Comparison of ENCODE assay signal across 29 cellular contexts in the genomic region with DNA sequence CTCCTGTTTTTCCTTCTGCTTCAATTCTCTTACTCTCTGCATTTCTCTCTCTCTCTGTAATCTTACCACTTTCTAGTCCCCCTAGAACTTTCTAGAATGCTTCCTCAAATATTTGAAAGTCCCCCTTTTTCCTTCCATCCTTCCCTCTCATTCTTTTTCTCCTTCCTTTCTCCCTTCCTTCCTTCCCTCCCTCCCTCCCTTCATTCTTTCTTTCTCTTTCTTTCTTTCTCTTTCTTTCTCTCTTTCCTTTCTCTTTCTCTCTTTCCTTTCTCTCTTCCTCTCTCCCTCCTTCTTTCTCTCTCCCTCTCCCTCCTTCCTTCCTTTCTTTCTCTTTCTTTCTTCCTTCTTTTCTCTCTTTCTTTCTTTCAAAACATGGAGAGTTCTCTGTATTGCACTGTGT.
"Had no signal": no experiment of that assay in that cellular context is flagged by ENCODE, and none has a peak within 500 bp of the region (broad histone marks: within the 10 kb centered on the region; RNA-seq: fewer than 3 reads in every experiment).

No MANE protein-coding gene starts in this region.

- H3K9me3 ChIP-seq: testis, thoracic aorta, thyroid gland, tibial artery, transverse colon, upper lobe of left lung, upper lobe of right lung, uterus, vagina had no signal

- H3K27ac ChIP-seq: stomach, suprapubic skin, testis, thoracic aorta, thyroid gland, tibial artery, transverse colon, upper lobe of left lung, upper lobe of right lung, uterus, vagina had no signal

- H3K9me3 Mint-ChIP-seq: stimulated activated memory B cell treated with anti-CD40 and anti-IgM and Interleukin-4, amounts not matched to agents 10 μg/mL and 1 μg/mL and 100 μg/mL, for 72 hours; type B pancreatic cell had no signal

- H3K4me1 ChIP-seq: stomach, suprapubic skin, testis, tibial artery, transverse colon, upper lobe of left lung, upper lobe of right lung, uterus, vagina had no signal

- H3K4me1 Mint-ChIP-seq: stimulated activated effector memory CD8-positive, alpha-beta T cell treated with anti-CD3 and anti-CD28 coated beads, Interleukin-12 subunit alpha, Interleukin-12 subunit beta, amount 100 ng/mL, for 72 hours; stimulated activated memory B cell treated with anti-CD40 and anti-IgM and Interleukin-4, amounts not matched to agents 10 μg/mL and 1 μg/mL and 100 μg/mL, for 72 hours; stimulated activated naive B cell treated with anti-CD40 and anti-IgM and Interleukin-4, amounts not matched to agents 10 μg/mL and 1 μg/mL and 100 μg/mL, for 72 hours; stimulated activated naive CD8-positive, alpha-beta T cell treated with anti-CD3 and anti-CD28 coated beads, Interleukin-15, amount 100 ng/mL, for 72 hours had no signal

- DNase-seq: stimulated activated CD4-positive, alpha-beta T cell treated with anti-CD3 and anti-CD28 coated beads, Interleukin-2, amount 100 ng/mL, for 48 hours; stimulated activated CD4-positive, alpha-beta T cell treated with anti-CD3 and anti-CD28 coated beads, Interleukin-4, amount 100 ng/mL, for 1 hour; stimulated activated CD4-positive, alpha-beta T cell treated with anti-CD3 and anti-CD28 coated beads, Interleukin-4, amount 100 ng/mL, for 24 hours; stimulated activated CD4-positive, alpha-beta T cell treated with anti-CD3 and anti-CD28 coated beads, Interleukin-4, amount 100 ng/mL, for 4 hours; stimulated activated CD8-positive, alpha-beta memory T cell treated with anti-CD3 and anti-CD28 coated beads, Interleukin-4, amount 100 ng/mL, for 48 hours; stimulated activated naive B cell treated with anti-CD40 and anti-IgM and Interleukin-4, amounts not matched to agents 10 μg/mL and 1 μg/mL and 100 μg/mL, for 72 hours; stimulated activated naive CD4-positive, alpha-beta T cell; stimulated activated naive CD4-positive, alpha-beta T cell treated with Interleukin-2 at 50 U/mL for 16 hours; stimulated activated naive CD8-positive, alpha-beta T cell treated with anti-CD3 and anti-CD28 coated beads, Interleukin-15, amount 100 ng/mL, for 72 hours; stimulated activated naive CD8-positive, alpha-beta T cell treated with anti-CD3 and anti-CD28 coated beads, Interleukin-15, Interleukin-2, amounts not matched to agents 100 U/mL and 50 U/mL, for 24 hours; stomach; substantia nigra; testis; thyroid gland; tibial artery; transverse colon; trophoblast cell; upper lobe of left lung; upper lobe of right lung; uterus had no signal

- H3K36me3 ChIP-seq: stomach, suprapubic skin, thoracic aorta, thyroid gland, tibial artery, tibial nerve, transverse colon, upper lobe of left lung, upper lobe of right lung, uterus, vagina had no signal

- H3K27me3 Mint-ChIP-seq: stimulated activated naive CD8-positive, alpha-beta T cell treated with anti-CD3 and anti-CD28 coated beads, Interleukin-15, amount 100 ng/mL, for 72 hours; type B pancreatic cell had no signal

- ATAC-seq: stimulated activated naive B cell treated with anti-CD40 and anti-IgM and Interleukin-4, amounts not matched to agents 10 μg/mL and 1 μg/mL and 100 μg/mL, for 72 hours; stimulated activated naive CD8-positive, alpha-beta T cell treated with anti-CD3 and anti-CD28 coated beads, Interleukin-15, amount 100 ng/mL, for 72 hours; stimulated activated naive CD8-positive, alpha-beta T cell treated with anti-CD3 and anti-CD28 coated beads, Interleukin-15, Interleukin-2, amounts not matched to agents 100 U/mL and 50 U/mL, for 24 hours; upper lobe of right lung had no signal

- H3K4me3 ChIP-seq: stomach, suprapubic skin, testis, thoracic aorta, thyroid gland, tibial artery, tibial nerve, transverse colon, upper lobe of left lung, upper lobe of right lung, uterus, vagina had no signal

- H3K4me3 Mint-ChIP-seq: stimulated activated effector memory CD8-positive, alpha-beta T cell treated with anti-CD3 and anti-CD28 coated beads, Interleukin-12 subunit alpha, Interleukin-12 subunit beta, amount 100 ng/mL, for 72 hours; stimulated activated memory B cell treated with anti-CD40 and anti-IgM and Interleukin-4, amounts not matched to agents 10 μg/mL and 1 μg/mL and 100 μg/mL, for 72 hours; stimulated activated naive B cell treated with anti-CD40 and anti-IgM and Interleukin-4, amounts not matched to agents 10 μg/mL and 1 μg/mL and 100 μg/mL, for 72 hours; stimulated activated naive CD8-positive, alpha-beta T cell treated with anti-CD3 and anti-CD28 coated beads, Interleukin-15, amount 100 ng/mL, for 72 hours; stimulated activated naive CD8-positive, alpha-beta T cell treated with anti-CD3 and anti-CD28 coated beads, Interleukin-15, Interleukin-2, amounts not matched to agents 100 ng/mL and 50 ng/mL, for 24 hours; type B pancreatic cell had no signal

- H3K36me3 Mint-ChIP-seq: stimulated activated effector memory CD8-positive, alpha-beta T cell treated with anti-CD3 and anti-CD28 coated beads, Interleukin-12 subunit alpha, Interleukin-12 subunit beta, amount 100 ng/mL, for 72 hours; stimulated activated memory B cell treated with anti-CD40 and anti-IgM and Interleukin-4, amounts not matched to agents 10 μg/mL and 1 μg/mL and 100 μg/mL, for 72 hours; stimulated activated naive B cell treated with anti-CD40 and anti-IgM and Interleukin-4, amounts not matched to agents 10 μg/mL and 1 μg/mL and 100 μg/mL, for 72 hours; type B pancreatic cell had no signal

- H3K27ac Mint-ChIP-seq: stimulated activated effector memory CD8-positive, alpha-beta T cell treated with anti-CD3 and anti-CD28 coated beads, Interleukin-12 subunit alpha, Interleukin-12 subunit beta, amount 100 ng/mL, for 72 hours; stimulated activated memory B cell treated with anti-CD40 and anti-IgM and Interleukin-4, amounts not matched to agents 10 μg/mL and 1 μg/mL and 100 μg/mL, for 72 hours; stimulated activated naive B cell treated with anti-CD40 and anti-IgM and Interleukin-4, amounts not matched to agents 10 μg/mL and 1 μg/mL and 100 μg/mL, for 72 hours; stimulated activated naive CD8-positive, alpha-beta T cell treated with anti-CD3 and anti-CD28 coated beads, Interleukin-15, amount 100 ng/mL, for 72 hours; stimulated activated naive CD8-positive, alpha-beta T cell treated with anti-CD3 and anti-CD28 coated beads, Interleukin-15, Interleukin-2, amounts not matched to agents 100 ng/mL and 50 ng/mL, for 24 hours; type B pancreatic cell had no signal

- H3K27me3 ChIP-seq: stomach, suprapubic skin, testis, thyroid gland, tibial artery, tibial nerve, transverse colon, upper lobe of left lung, upper lobe of right lung, uterus, vagina had no signal

- FAIRE-seq: urothelium cell line had no signal
